Comparison of ENCODE assay signal across 8 cellular contexts in genomic region chr19:2149980-2150793, GRCh38. TPM values are rescaled to one million over a fixed set of nuclear protein-coding genes. Genes with fewer than 3 reads are reported as not detected.
DNase-seq lines count a peak whose midpoint lies in the region; ATAC-seq and TF ChIP-seq lines count a peak whose summit lies in the region.

No MANE protein-coding gene starts in this region.

- POLR2A ChIA-PET in PC-9 (lab: Charles Lee; ENCODE audit: unreplicated experiment), result interaction anchor here (0.6 to 0.7 kb wide), 2 partner anchors 24 to 85 kb away, joined by 4 to 6 read pairs; no protein-coding TSS in a partner anchor

- peaks cover 44% of the 10 kb centered on the region for H4K20me1 ChIP-seq in PC-9 (ENCODE audit: insufficient read depth)

- no peak overlapping the region for H2BK120ac ChIP-seq in neuronal stem cell (ENCODE audit: low read depth, low read length)

- no peak for ATAC-seq in omental fat pad (ENCODE audit: low FRiP score)
- ATAC-seq in GM21825 (IDR thresholded peaks at IDR 0.05; ENCODE audit: unreplicated experiment), result no peak

- peak overlapping the region; percentile 84 for H3K9ac ChIP-seq in neuronal stem cell (ENCODE audit: low read depth, low read length, poor library complexity)

- H3K4me1 ChIP-seq in PC-9 (replicated peaks; ENCODE audit: insufficient read depth) (peaks cover 37% of the 10 kb centered on the region), neuronal stem cell (ENCODE audit: control insufficient read depth in 2 of 2, insufficient read depth in 1 of 2, low read depth in 1 of 2, low read length in 2 of 2) (peaks cover 14 to 19% of the 10 kb centered on the region in 2 donors)

- no peak for TF ChIP-seq CTCF in GM12875 (IDR thresholded peaks at IDR 0.05; ENCODE audit: borderline replicate concordance, insufficient read depth, low read depth, low read length)
- no peak for TF ChIP-seq CTCF in PC-9 (conservative IDR thresholded peaks at IDR 0.05)
- TF ChIP-seq CTCF in epithelial cell of esophagus (IDR thresholded peaks at IDR 0.05; ENCODE audit: insufficient read depth, low read depth, low read length, missing control alignments), result no peak
- TF ChIP-seq CTCF in omental fat pad (IDR thresholded peaks at IDR 0.05), result no peak

- H2BK15ac ChIP-seq in neuronal stem cell (ENCODE audit: low read length), result no peak overlapping the region

- H4K91ac ChIP-seq in neuronal stem cell (ENCODE audit: low read depth, low read length, poor library complexity), result no peak overlapping the region

- intact Hi-C loops in PC-9 (cut with micrococcal nuclease; ENCODE audit: unreplicated experiment), result loop anchor here (10.0 kb wide), 4 partner anchors 55 to 475 kb away; partner anchors contain the start of genes BTBD2, IZUMO4 and MOB3A

- H2BK5ac ChIP-seq in neuronal stem cell (ENCODE audit: low read length), result peak overlapping the region; percentile 66

- no TSS peak for BruUV-seq in PC-9 (replicated peaks; lab: Mats Ljungman, UMichigan)

- no peaks in the 10 kb centered on the region for H3K36me3 ChIP-seq in PC-9 (ENCODE audit: low read depth)
- peaks cover 8 to 36% of the 10 kb centered on the region in 2 donors for H3K36me3 ChIP-seq in neuronal stem cell (replicated peaks in 1 of 2; ENCODE audit: control insufficient read depth in 2 of 2, insufficient read depth in 2 of 2, low read length in 2 of 2)

- H3K27me3 ChIP-seq in PC-9 (ENCODE audit: insufficient read depth, low read depth), result no peaks in the 10 kb centered on the region
- no peaks in the 10 kb centered on the region for H3K27me3 ChIP-seq in neuronal stem cell (ENCODE audit: control insufficient read depth in 3 of 3, insufficient read depth in 3 of 3, low read depth in 1 of 3, low read length in 3 of 3)

- H3K79me2 ChIP-seq in PC-9 (ENCODE audit: low read depth), result peaks cover 60% of the 10 kb centered on the region

- peaks cover 18% of the 10 kb centered on the region for H3F3A ChIP-seq in PC-9 (ENCODE audit: insufficient read depth, low read depth)

- H2AFZ ChIP-seq in PC-9 (no peak overlapping the region), neuronal stem cell (ENCODE audit: low read length) (no peak overlapping the region)

- peaks cover 21% of the 10 kb centered on the region for H3K79me1 ChIP-seq in neuronal stem cell (ENCODE audit: low read depth, low read length)

- no CpG with 5 or more reads among the region's 30 CpGs for WGBS in neuronal stem cell (ENCODE audit: extremely low coverage in 2 of 2, insufficient read length in 2 of 2, insufficient replicate concordance in 1 of 2), 2 donors

- H3K4ac ChIP-seq in neuronal stem cell (ENCODE audit: low read length), result no peak overlapping the region

- H3K4me2 ChIP-seq in PC-9, result peak overlapping the region; percentile 94
- peak overlapping the region; percentile 95 for H3K4me2 ChIP-seq in neuronal stem cell (ENCODE audit: insufficient read depth, low read length, poor library complexity, severe bottlenecking)

- no peak overlapping the region for H2BK12ac ChIP-seq in neuronal stem cell (ENCODE audit: low read length)

- CTCF ChIA-PET in PC-9 (lab: Charles Lee), result interaction anchor here (0.6 kb wide), 1 partner anchor 39 kb away, joined by 3 read pairs; no protein-coding TSS in a partner anchor

- peak overlapping the region; percentile 93 for H3K23ac ChIP-seq in neuronal stem cell (ENCODE audit: low read depth, low read length, poor library complexity)

- peak overlapping the region; percentile 43 for H4K8ac ChIP-seq in neuronal stem cell (ENCODE audit: low read depth, low read length)

- DNase-seq in PC-9, result peak; percentile 37 to 60
- peak; percentile 56 for DNase-seq in epithelial cell of esophagus (ENCODE audit: low read depth)
- no peak for DNase-seq in neuronal stem cell (ENCODE audit: low spot score)
- no peak for DNase-seq in NCI-H2196 (lab: John Stamatoyannopoulos, UW; ENCODE audit: unreplicated experiment)
- no peak for DNase-seq in NCI-H1694 (lab: John Stamatoyannopoulos, UW)
- no peak for DNase-seq in omental fat pad (ENCODE audit: low spot score)

- peak overlapping the region; percentile 99 for H2AK5ac ChIP-seq in neuronal stem cell (ENCODE audit: low read depth, low read length)

- H3K18ac ChIP-seq in neuronal stem cell (ENCODE audit: low read length), result peak overlapping the region; percentile 96

- peak overlapping the region; percentile 82 for H3K14ac ChIP-seq in neuronal stem cell (ENCODE audit: low read length)

- peak overlapping the region; percentile 98 for H3K4me3 ChIP-seq in GM12875 (ENCODE audit: low read depth, low read length)
- peak overlapping the region; percentile 83 for H3K4me3 ChIP-seq in PC-9
- peak overlapping the region; percentile 84 for H3K4me3 ChIP-seq in epithelial cell of esophagus (ENCODE audit: low read length)
- peak overlapping the region; percentile 84 to 99 for H3K4me3 ChIP-seq in neuronal stem cell (ENCODE audit: low read length in 2 of 2)

- H3K27ac ChIP-seq in PC-9 (peak overlapping the region; percentile 53; the same call in 1 of the 2 replicates), neuronal stem cell (replicated peaks; ENCODE audit: low read length) (no peak overlapping the region)

- H3K9me3 ChIP-seq in PC-9 (ENCODE audit: insufficient read depth, low read depth) (no peaks in the 10 kb centered on the region), neuronal stem cell (replicated peaks in 1 of 2; ENCODE audit: control insufficient read depth in 2 of 2, insufficient read depth in 1 of 2, low read depth in 1 of 2, low read length in 2 of 2) (peaks cover 0 to 1% of the 10 kb centered on the region in 2 donors)

- no peaks in the 10 kb centered on the region for H3K9me2 ChIP-seq in PC-9 (ENCODE audit: insufficient read depth)

RNA-seq across cellular contexts. Expression of gene AP3D1, which starts 1.2 kb away (rescaled TPM):
- 75.5 and 87.2 TPM in 2 replicates for total RNA-seq in PC-9 (2021)
- polyA plus RNA-seq in neuronal stem cell (2013, experiment 1 of 2), result 60.6 TPM
- 60.3 TPM for polyA plus RNA-seq in neuronal stem cell (2013, experiment 2 of 2)
- total RNA-seq in omental fat pad, result 100 to 1,000 TPM in 1 of 4 donors, 10 to 100 TPM in 3; 66.7 to 107 (median 79.6) TPM

RNA-seq across cellular contexts. Expression of gene DOT1L, which starts 13.5 kb away (rescaled TPM):
- total RNA-seq in PC-9 (2021), result 16.0 and 23.9 TPM in 2 replicates
- 38.2 TPM for polyA plus RNA-seq in neuronal stem cell (2013, experiment 1 of 2)
- polyA plus RNA-seq in neuronal stem cell (2013, experiment 2 of 2), result 38.1 TPM
- total RNA-seq in omental fat pad, result 10 to 100 TPM in 3 of 4 donors, 1 to 10 TPM in 1; 8.2 to 52.4 (median 15.3) TPM

RNA-seq across cellular contexts. Expression of gene IZUMO4, which starts 53.5 kb away (rescaled TPM):
- total RNA-seq in PC-9 (2021) (1.5 and 2.4 TPM in 2 replicates), omental fat pad (1 to 10 TPM; 3.7 to 5.5 (median 4.6) TPM)
- polyA plus RNA-seq in neuronal stem cell (2013, experiment 1 of 2), result 2.5 TPM
- polyA plus RNA-seq in neuronal stem cell (2013, experiment 2 of 2), result 2.3 TPM

RNA-seq across cellular contexts. Expression of gene MOB3A, which starts 54.1 kb away (rescaled TPM):
- 22.8 and 28.9 TPM in 2 replicates for total RNA-seq in PC-9 (2021)
- polyA plus RNA-seq in neuronal stem cell (2013, experiment 1 of 2), result 15.6 TPM
- polyA plus RNA-seq in neuronal stem cell (2013, experiment 2 of 2), result 16.1 TPM
- 10 to 100 TPM; 29.7 to 51.7 (median 44.8) TPM for total RNA-seq in omental fat pad

Comparison
In these comparisons a context has a peak if more than half of its experiments do, and no peak if none do; other contexts are left out.
1. DNase-seq: peak in PC-9 (2 of 2) and epithelial cell of esophagus (single experiment); none in neuronal stem cell (single experiment), NCI-H2196 (single experiment), NCI-H1694 (single experiment) and omental fat pad (single experiment).
2. Peak in every context shown above with its lines, with median percentiles within 50 percentile points of each other: H3K4me3 ChIP-seq.